20 cellular contexts compared by ENCODE assay signal in the genomic region with DNA sequence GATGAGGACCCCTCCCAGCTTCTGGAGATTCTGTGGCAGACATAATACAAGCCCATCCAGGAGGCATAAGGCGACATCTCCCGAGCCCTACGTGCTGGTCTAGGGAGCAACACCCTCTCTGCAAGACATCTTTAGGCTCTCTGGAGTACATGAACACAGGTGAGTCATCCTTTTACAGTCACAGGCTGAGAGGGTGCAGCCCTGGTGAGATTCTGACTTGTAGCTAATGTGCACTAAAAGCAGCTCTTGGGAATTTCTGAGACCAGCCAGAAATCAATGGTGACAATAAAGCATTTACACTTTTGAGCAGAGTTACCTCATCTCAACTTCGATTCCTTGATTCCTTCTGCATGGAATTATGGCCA.
DNase-seq lines count a peak whose midpoint lies in the region; ATAC-seq and TF ChIP-seq lines count a peak whose summit lies in the region.
"Had no signal": no experiment of that assay in that cellular context is flagged by ENCODE, and none has a peak within 500 bp of the region (broad histone marks: within the 10 kb centered on the region; RNA-seq: fewer than 3 reads in every experiment).

No MANE protein-coding gene starts in this region.

- peak overlapping the region; percentile 51 for H3K4me2 ChIP-seq in PC-3 (ENCODE audit: low read length)

- H3K9ac ChIP-seq in PC-3 (ENCODE audit: low read length): no peak overlapping the region

- no peaks in the 10 kb centered on the region for H4K20me1 ChIP-seq in PC-3 (ENCODE audit: low read length)

- H3F3A ChIP-seq in PC-3 (ENCODE audit: low read length, unreplicated experiment): no peaks in the 10 kb centered on the region

- peak overlapping the region; percentile 12; the same call in 1 of the 2 replicates for H3K27ac ChIP-seq in PC-3 (ENCODE audit: low read length)
- H3K27ac ChIP-seq: 22Rv1, right lobe of liver had no signal

- intact Hi-C loops in PC-3 (cut with micrococcal nuclease): no loop called here

- CTCF ChIA-PET in PC-3 (lab: Charles Lee): interaction anchor here (0.6 kb wide), 1 partner anchor 278 kb away, joined by 3 read pairs; no protein-coding TSS in a partner anchor

- H3K9me3 ChIP-seq in PC-3 (ENCODE audit: low read length): no peaks in the 10 kb centered on the region
- H3K9me3 ChIP-seq: right lobe of liver had no signal

- H3K9me2 ChIP-seq in PC-3 (replicated peaks; ENCODE audit: low read length): no peaks in the 10 kb centered on the region

- TF ChIP-seq CTCF in PC-3 (conservative IDR thresholded peaks at IDR 0.05; ENCODE audit: low read depth, low read length): no peak

- BruUV-seq in PC-3 (replicated peaks; lab: Mats Ljungman, UMichigan): no TSS peak

- no peak overlapping the region for H3K4me3 ChIP-seq in PC-3 (ENCODE audit: low read length)
- H3K4me3 ChIP-seq: right lobe of liver had no signal

- DNase-seq in NCI-H2107 treated with DMSO at 0.1 percent for 48 hours (lab: John Stamatoyannopoulos, UW; ENCODE audit: unreplicated experiment) (peak; percentile 23), NCI-H2107 (lab: John Stamatoyannopoulos, UW) (no peak), PC-3 (peak; percentile 72), renal cortical epithelial cell (ENCODE audit: low read depth) (peak; percentile 56), NCI-H748 treated with DMSO at 0.1 percent for 48 hours (lab: John Stamatoyannopoulos, UW) (no peak)
- DNase-seq: activated CD4-positive, alpha-beta T cell treated with anti-CD3 and anti-CD28 coated beads, Interleukin-2, amount 50 U/mL, for 4 hours; activated T-cell treated with anti-CD3 and anti-CD28 coated beads, Interleukin-2, amount 50 U/mL, for 72 hours; Caco-2; effector CD8-positive, alpha-beta T cell; GOT3; Kasumi-1; NCI-H187; NCI-H69; right lobe of liver; RPMI8226; T-helper 17 cell had no signal

- H3K36me3 ChIP-seq in PC-3 (ENCODE audit: low read depth, low read length): 0 out of 2 replicates have a peak, but pooled peaks cover 2% of the 10 kb centered on the region
- H3K36me3 ChIP-seq: right lobe of liver had no signal

- ATAC-seq in PC-3 (peak; percentile 100), esophagus mucosa (peak; percentile 90), HG03432 (IDR thresholded peaks at IDR 0.05; ENCODE audit: unreplicated experiment) (no peak), GM18868 (IDR thresholded peaks at IDR 0.05; ENCODE audit: unreplicated experiment) (no peak)
- ATAC-seq: activated T-cell treated with anti-CD3 and anti-CD28 coated beads, Interleukin-2, amount 50 U/mL, for 72 hours; right lobe of liver; T-helper 17 cell had no signal

- peaks cover 12% of the 10 kb centered on the region for H3K4me1 ChIP-seq in PC-3 (ENCODE audit: insufficient read depth, low read length)
- H3K4me1 ChIP-seq: right lobe of liver had no signal

- POLR2A ChIA-PET in PC-3 (lab: Charles Lee; ENCODE audit: unreplicated experiment): no interaction called here

- H3K79me2 ChIP-seq in PC-3 (ENCODE audit: low read length): no peaks in the 10 kb centered on the region

- no peaks in the 10 kb centered on the region for H3K27me3 ChIP-seq in PC-3 (ENCODE audit: low read length)
- H3K27me3 ChIP-seq: right lobe of liver had no signal

- H2AFZ ChIP-seq in PC-3 (ENCODE audit: low read length): no peak overlapping the region

Comparison
In these comparisons a context has a peak if more than half of its experiments do, and no peak if none do; other contexts are left out.
1. DNase-seq: peak in NCI-H2107 treated with DMSO at 0.1 percent for 48 hours (single experiment), PC-3 (single experiment) and renal cortical epithelial cell (single experiment); none in NCI-H2107 (single experiment) and NCI-H748 treated with DMSO at 0.1 percent for 48 hours (single experiment).
2. ATAC-seq: peak in PC-3 (single experiment) and esophagus mucosa (single experiment); none in HG03432 (single experiment) and GM18868 (single experiment).